ENCODE assay signal across 1 cellular context in the genomic region with DNA sequence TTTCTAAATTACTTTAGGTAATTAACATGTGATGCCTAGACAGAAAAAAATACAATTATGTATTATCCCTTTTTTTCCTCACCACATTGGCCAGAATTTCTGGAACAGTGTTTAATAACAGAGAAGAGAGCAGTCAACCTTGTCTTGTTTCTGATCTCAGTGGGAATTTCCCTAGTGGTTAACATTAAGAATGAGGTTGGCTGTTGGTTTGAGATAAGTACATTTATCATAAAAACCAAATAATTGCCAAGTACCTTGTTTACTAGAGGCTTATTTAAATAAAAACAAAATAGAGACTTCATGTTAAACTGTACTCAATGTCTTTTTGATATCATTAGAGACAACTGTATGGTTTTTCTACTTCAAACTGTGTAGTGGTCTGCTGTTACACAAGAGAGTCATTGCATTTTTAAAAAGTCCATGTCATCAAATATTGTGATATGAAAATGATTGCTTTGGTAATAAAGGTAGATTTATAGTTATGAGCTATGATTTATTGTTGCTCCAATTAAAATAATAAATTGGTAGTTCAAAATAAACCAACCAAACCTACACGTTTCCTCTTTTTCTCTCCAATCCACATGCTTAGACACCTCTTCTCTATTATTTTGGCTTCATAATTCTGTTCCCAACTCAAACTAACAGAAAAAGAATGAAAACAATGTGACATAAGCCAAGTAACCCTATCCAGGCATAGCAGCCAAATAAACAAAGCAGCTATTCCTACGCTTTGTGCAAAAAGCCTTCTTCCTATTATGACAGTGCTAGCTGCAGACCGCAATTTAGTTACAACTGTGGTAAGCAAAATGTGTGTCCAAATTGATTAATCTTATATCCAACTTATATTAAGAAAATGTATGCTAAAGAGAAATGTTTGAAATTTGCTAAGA.
TF ChIP-seq lines count a peak whose summit lies in the region.

No MANE protein-coding gene starts in this region.

TF ChIP-seq in IMR-90, 13 proteins besides CTCF, POLR2A, EP300 and RAD21:
- no peak for TF ChIP-seq RFX5 (IDR thresholded peaks at IDR 0.05; ENCODE audit: low read depth, low read length)
- no peak for TF ChIP-seq CHD1 (IDR thresholded peaks at IDR 0.05; ENCODE audit: low read depth, low read length)
- TF ChIP-seq MAFK (IDR thresholded peaks at IDR 0.05; ENCODE audit: low read depth, low read length), result peak; percentile 72
- TF ChIP-seq MAZ (IDR thresholded peaks at IDR 0.05; ENCODE audit: borderline replicate concordance, low read depth, low read length), result no peak
- 0 out of 2 replicates have a peak, but pooled peaks have one; percentile 21 for TF ChIP-seq MXI1 (IDR thresholded peaks at IDR 0.05; ENCODE audit: borderline replicate concordance, low read depth, low read length)
- no peak for TF ChIP-seq CEBPB (IDR thresholded peaks at IDR 0.05; ENCODE audit: low read depth, low read length)
TF ChIP-seq in IMR-90: peak in this region for 2.
